Comparison of ENCODE assay signal across 15 cellular contexts in genomic region chr2:201915446-201915845, GRCh38.
A peak's percentile ranks its signal among the peaks of the same experiment; 100 is the strongest.
DNase-seq lines count a peak whose midpoint lies in the region; ATAC-seq and TF ChIP-seq lines count a peak whose summit lies in the region.
"Had no signal": no experiment of that assay in that cellular context is flagged by ENCODE, and none has a peak within 500 bp of the region (broad histone marks: within the 10 kb centered on the region; RNA-seq: fewer than 3 reads in every experiment).

No MANE protein-coding gene starts in this region.

- intact Hi-C loops in CD4-positive, alpha-beta T cell (cut with DNase I, micrococcal nuclease) = no loop called here
- intact Hi-C loops in uterus (cut with DNase I; ENCODE audit: low total_unique reads) = no loop called here

- no peak overlapping the region for H3K4me3 ChIP-seq in GM12875 (ENCODE audit: low read depth, low read length)
- H3K4me3 ChIP-seq in WERI-Rb-1 (ENCODE audit: low read depth, low read length) = no peak overlapping the region
- H3K4me3 ChIP-seq in uterus = no peak overlapping the region
- H3K4me3 ChIP-seq: BLaER1, PC-9 had no signal

- DNase-seq in WERI-Rb-1 = no peak
- DNase-seq in NCI-H1048 (lab: John Stamatoyannopoulos, UW) = no peak
- no peak for DNase-seq in CD4-positive, alpha-beta T cell
- no peak for DNase-seq in medulla oblongata (ENCODE audit: extremely low spot score)
- no peak for DNase-seq in uterus
- DNase-seq: activated CD8-positive, alpha-beta memory T cell treated with anti-CD3 and anti-CD28 coated beads, Interleukin-2, amount 50 U/mL, for 48 hours; effector memory CD8-positive, alpha-beta T cell; NCI-H1417; PC-9; stimulated activated CD4-positive, alpha-beta T cell treated with anti-CD3 and anti-CD28 coated beads, Interleukin-4, amount 100 ng/mL, for 24 hours had no signal

- peak; percentile 74 for ATAC-seq in GM21447 (IDR thresholded peaks at IDR 0.05; ENCODE audit: unreplicated experiment)
- ATAC-seq in HG03558 (IDR thresholded peaks at IDR 0.05; ENCODE audit: extremely low read depth, unreplicated experiment) = peak; percentile 68
- no peak for ATAC-seq in CD4-positive, alpha-beta T cell (ENCODE audit: poor library complexity)
- ATAC-seq: effector memory CD8-positive, alpha-beta T cell had no signal

- H3K27ac Mint-ChIP-seq in CD4-positive, alpha-beta T cell = no peak overlapping the region
- H3K27ac Mint-ChIP-seq: effector memory CD8-positive, alpha-beta T cell had no signal

- H3K27me3 Mint-ChIP-seq in CD4-positive, alpha-beta T cell = no peaks in the 10 kb centered on the region

- TF ChIP-seq POLR2A in uterus (IDR thresholded peaks at IDR 0.05) = no peak

- no peaks in the 10 kb centered on the region for H3K36me3 Mint-ChIP-seq in CD4-positive, alpha-beta T cell (ENCODE audit: low read depth)

- TF ChIP-seq CTCF in GM12875 (IDR thresholded peaks at IDR 0.05; ENCODE audit: borderline replicate concordance, insufficient read depth, low read depth, low read length) (peak; percentile 50; the same call in 1 of the 2 replicates), WERI-Rb-1 (IDR thresholded peaks at IDR 0.05; ENCODE audit: low read depth, low read length) (0 out of 2 replicates have a peak, but pooled peaks have one; percentile 2), uterus (IDR thresholded peaks at IDR 0.05) (no peak)
- TF ChIP-seq CTCF in CD4-positive, alpha-beta T cell (IDR thresholded peaks at IDR 0.05) = no peak

- no peaks in the 10 kb centered on the region for H3K4me1 Mint-ChIP-seq in CD4-positive, alpha-beta T cell (ENCODE audit: low read depth)

- no peaks in the 10 kb centered on the region for H3K9me3 ChIP-seq in WERI-Rb-1 (ENCODE audit: severe bottlenecking)
- no peaks in the 10 kb centered on the region for H3K9me3 ChIP-seq in CD4-positive, alpha-beta T cell (ENCODE audit: control insufficient read depth, low read length)
- no peaks in the 10 kb centered on the region for H3K9me3 ChIP-seq in uterus
- H3K9me3 ChIP-seq: BLaER1 had no signal

- H3K27ac ChIP-seq in WERI-Rb-1 (no peak overlapping the region), uterus (no peak overlapping the region)
- H3K27ac ChIP-seq in CD4-positive, alpha-beta T cell (ENCODE audit: low read depth, low read length) = no peak overlapping the region
- H3K27ac ChIP-seq: BLaER1, parathyroid adenoma, PC-9 had no signal

- H3K27me3 ChIP-seq in WERI-Rb-1 (ENCODE audit: insufficient read depth, low read depth, severe bottlenecking) (no peaks in the 10 kb centered on the region), uterus (no peaks in the 10 kb centered on the region)
- H3K27me3 ChIP-seq in CD4-positive, alpha-beta T cell (ENCODE audit: control insufficient read depth, insufficient read depth, low read length) = no peaks in the 10 kb centered on the region
- H3K27me3 ChIP-seq: BLaER1 had no signal

- no peaks in the 10 kb centered on the region for H3K4me1 ChIP-seq in uterus
- H3K4me1 ChIP-seq: parathyroid adenoma had no signal

- no peaks in the 10 kb centered on the region for H3K36me3 ChIP-seq in WERI-Rb-1
- H3K36me3 ChIP-seq in uterus = no peaks in the 10 kb centered on the region
- H3K36me3 ChIP-seq: BLaER1 had no signal

- H3K9me3 Mint-ChIP-seq in CD4-positive, alpha-beta T cell = no peaks in the 10 kb centered on the region
- H3K9me3 Mint-ChIP-seq: effector memory CD8-positive, alpha-beta T cell had no signal

- POLR2A ChIA-PET in CD4-positive, alpha-beta T cell (lab: Charles Lee) = no interaction called here

- H3K4me3 Mint-ChIP-seq in CD4-positive, alpha-beta T cell = no peak overlapping the region
- H3K4me3 Mint-ChIP-seq: effector memory CD8-positive, alpha-beta T cell had no signal

- CTCF ChIA-PET in CD4-positive, alpha-beta T cell (lab: Charles Lee) = no interaction called here

Comparison
In these comparisons a context has a peak if more than half of its experiments do, and no peak if none do; other contexts are left out.
1. CTCF ChIP-seq: peak in GM12875 (single experiment) and WERI-Rb-1 (single experiment); none in CD4-positive, alpha-beta T cell (single experiment) and uterus (0 of 4).